Comparison of ENCODE assay signal across 1 cellular context in the genomic region with DNA sequence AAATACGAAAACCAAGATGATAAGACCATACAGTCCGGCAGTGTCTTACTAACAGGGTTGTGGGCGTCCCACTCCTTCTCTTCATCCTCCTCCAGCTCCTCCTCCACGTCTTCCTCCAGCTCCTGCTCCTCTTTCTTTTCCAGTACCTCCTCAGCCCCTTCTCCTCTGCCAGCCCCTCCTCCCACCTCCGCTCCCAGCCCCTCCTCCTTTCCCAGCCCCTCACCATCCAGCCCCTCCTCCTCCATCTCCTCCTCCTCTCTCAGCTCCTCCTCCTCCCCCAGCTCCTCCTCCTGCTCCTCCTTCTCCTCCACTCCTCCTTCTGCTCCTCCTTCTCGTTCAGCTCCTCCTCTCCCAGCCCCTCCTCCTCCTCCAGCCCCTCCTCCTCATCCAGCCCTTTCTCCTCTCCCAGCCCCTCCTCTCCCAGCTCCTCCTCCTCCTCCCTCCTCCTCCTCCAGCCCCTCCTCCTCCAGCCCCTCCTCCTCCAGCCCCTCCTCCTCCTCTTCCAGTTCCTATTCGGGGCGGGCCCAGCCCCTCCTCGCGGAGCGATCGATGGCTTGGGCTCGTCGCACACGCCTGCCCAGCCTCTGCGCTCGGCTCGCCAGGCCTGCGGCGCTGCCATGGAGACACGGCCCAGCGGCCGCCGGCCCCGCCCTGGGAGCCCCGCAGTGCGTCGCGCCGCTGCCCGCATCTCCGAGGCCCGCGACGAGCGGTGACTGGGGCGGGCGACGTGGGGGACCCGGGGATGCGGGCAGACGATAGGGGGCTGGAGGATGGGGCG.
TF ChIP-seq lines count a peak whose summit lies in the region.

A gene with protein sequence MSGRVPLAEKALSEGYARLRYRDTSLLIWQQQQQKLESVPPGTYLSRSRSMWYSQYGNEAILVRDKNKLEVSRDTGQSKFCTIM (plus strand): TSS at position 654 of the 778 bp plus-strand sequence. CDS start 1,267 bp downstream, outside the sequence.

TF ChIP-seq in HepG2, 621 proteins besides CTCF, POLR2A, EP300 and RAD21 (continued from another document and continues in another):
- TF ChIP-seq ISL2 (CRISPR knock-in tag; IDR thresholded peaks at IDR 0.05) = no peak; the same call in 1 of the 2 replicates
- TF ChIP-seq ZMYM2 (CRISPR knock-in tag; IDR thresholded peaks at IDR 0.05) = no peak
- 0 out of 2 replicates have a peak, but pooled peaks have one; percentile 18 for TF ChIP-seq ZNF777 (CRISPR knock-in tag; IDR thresholded peaks at IDR 0.05)
- no peak for TF ChIP-seq DR1 (CRISPR knock-in tag; IDR thresholded peaks at IDR 0.05)
- TF ChIP-seq ZNF17 (CRISPR knock-in tag; IDR thresholded peaks at IDR 0.05) = no peak
- TF ChIP-seq, protein P1, sequence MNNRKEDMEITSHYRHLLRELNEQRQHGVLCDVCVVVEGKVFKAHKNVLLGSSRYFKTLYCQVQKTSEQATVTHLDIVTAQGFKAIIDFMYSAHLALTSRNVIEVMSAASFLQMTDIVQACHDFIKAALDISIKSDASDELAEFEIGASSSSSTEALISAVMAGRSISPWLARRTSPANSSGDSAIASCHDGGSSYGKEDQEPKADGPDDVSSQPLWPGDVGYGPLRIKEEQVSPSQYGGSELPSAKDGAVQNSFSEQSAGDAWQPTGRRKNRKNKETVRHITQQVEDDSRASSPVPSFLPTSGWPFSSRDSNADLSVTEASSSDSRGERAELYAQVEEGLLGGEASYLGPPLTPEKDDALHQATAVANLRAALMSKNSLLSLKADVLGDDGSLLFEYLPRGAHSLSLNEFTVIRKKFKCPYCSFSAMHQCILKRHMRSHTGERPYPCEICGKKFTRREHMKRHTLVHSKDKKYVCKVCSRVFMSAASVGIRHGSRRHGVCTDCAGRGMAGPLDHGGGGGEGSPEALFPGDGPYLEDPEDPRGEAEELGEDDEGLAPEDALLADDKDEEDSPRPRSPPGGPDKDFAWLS (CRISPR knock-in tag; IDR thresholded peaks at IDR 0.05; ENCODE audit: borderline replicate concordance) = 0 out of 2 replicates have a peak, but pooled peaks have one; percentile 40
- TF ChIP-seq HOXA7 (CRISPR knock-in tag; IDR thresholded peaks at IDR 0.05) = no peak
- TF ChIP-seq HNF4A (CRISPR knock-in tag; IDR thresholded peaks at IDR 0.05) = no peak
- TF ChIP-seq, protein P2, sequence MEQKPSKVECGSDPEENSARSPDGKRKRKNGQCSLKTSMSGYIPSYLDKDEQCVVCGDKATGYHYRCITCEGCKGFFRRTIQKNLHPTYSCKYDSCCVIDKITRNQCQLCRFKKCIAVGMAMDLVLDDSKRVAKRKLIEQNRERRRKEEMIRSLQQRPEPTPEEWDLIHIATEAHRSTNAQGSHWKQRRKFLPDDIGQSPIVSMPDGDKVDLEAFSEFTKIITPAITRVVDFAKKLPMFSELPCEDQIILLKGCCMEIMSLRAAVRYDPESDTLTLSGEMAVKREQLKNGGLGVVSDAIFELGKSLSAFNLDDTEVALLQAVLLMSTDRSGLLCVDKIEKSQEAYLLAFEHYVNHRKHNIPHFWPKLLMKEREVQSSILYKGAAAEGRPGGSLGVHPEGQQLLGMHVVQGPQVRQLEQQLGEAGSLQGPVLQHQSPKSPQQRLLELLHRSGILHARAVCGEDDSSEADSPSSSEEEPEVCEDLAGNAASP (CRISPR knock-in tag; IDR thresholded peaks at IDR 0.05; ENCODE audit: borderline replicate concordance) = 0 out of 2 replicates have a peak, but pooled peaks have one; percentile 16
- TF ChIP-seq, protein P3, sequence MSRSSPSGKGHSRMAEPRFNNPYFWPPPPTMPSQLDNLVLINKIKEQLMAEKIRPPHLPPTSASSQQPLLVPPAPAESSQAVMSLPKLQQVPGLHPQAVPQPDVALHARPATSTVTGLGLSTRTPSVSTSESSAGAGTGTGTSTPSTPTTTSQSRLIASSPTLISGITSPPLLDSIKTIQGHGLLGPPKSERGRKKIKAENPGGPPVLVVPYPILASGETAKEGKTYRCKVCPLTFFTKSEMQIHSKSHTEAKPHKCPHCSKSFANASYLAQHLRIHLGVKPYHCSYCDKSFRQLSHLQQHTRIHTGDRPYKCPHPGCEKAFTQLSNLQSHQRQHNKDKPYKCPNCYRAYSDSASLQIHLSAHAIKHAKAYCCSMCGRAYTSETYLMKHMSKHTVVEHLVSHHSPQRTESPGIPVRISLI (CRISPR knock-in tag; IDR thresholded peaks at IDR 0.05; ENCODE audit: borderline replicate concordance) = no peak
- TF ChIP-seq TBL1XR1 (IDR thresholded peaks at IDR 0.05; ENCODE audit: borderline replicate concordance, low read length, partially characterized antibody) = peak; percentile 20
- TF ChIP-seq ZNF678 (CRISPR knock-in tag; IDR thresholded peaks at IDR 0.05) = no peak
- no peak for TF ChIP-seq EEA1 (CRISPR knock-in tag; IDR thresholded peaks at IDR 0.05; ENCODE audit: borderline replicate concordance)
- no peak for TF ChIP-seq AKAP8 (CRISPR knock-in tag; IDR thresholded peaks at IDR 0.05)
- no peak for TF ChIP-seq PCBP1 (IDR thresholded peaks at IDR 0.05; ENCODE audit: borderline replicate concordance, low read depth, low read length)
- TF ChIP-seq NBN (conservative IDR thresholded peaks at IDR 0.05) = no peak
- TF ChIP-seq RFX5 (IDR thresholded peaks at IDR 0.05; ENCODE audit: low read depth, low read length) = no peak
- TF ChIP-seq, protein P4, sequence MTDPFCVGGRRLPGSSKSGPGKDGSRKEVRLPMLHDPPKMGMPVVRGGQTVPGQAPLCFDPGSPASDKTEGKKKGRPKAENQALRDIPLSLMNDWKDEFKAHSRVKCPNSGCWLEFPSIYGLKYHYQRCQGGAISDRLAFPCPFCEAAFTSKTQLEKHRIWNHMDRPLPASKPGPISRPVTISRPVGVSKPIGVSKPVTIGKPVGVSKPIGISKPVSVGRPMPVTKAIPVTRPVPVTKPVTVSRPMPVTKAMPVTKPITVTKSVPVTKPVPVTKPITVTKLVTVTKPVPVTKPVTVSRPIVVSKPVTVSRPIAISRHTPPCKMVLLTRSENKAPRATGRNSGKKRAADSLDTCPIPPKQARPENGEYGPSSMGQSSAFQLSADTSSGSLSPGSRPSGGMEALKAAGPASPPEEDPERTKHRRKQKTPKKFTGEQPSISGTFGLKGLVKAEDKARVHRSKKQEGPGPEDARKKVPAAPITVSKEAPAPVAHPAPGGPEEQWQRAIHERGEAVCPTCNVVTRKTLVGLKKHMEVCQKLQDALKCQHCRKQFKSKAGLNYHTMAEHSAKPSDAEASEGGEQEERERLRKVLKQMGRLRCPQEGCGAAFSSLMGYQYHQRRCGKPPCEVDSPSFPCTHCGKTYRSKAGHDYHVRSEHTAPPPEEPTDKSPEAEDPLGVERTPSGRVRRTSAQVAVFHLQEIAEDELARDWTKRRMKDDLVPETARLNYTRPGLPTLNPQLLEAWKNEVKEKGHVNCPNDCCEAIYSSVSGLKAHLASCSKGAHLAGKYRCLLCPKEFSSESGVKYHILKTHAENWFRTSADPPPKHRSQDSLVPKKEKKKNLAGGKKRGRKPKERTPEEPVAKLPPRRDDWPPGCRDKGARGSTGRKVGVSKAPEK (CRISPR knock-in tag; IDR thresholded peaks at IDR 0.05; ENCODE audit: borderline replicate concordance) = no peak
- no peak for TF ChIP-seq ZNF383 (CRISPR knock-in tag; IDR thresholded peaks at IDR 0.05; ENCODE audit: borderline replicate concordance)
- no peak for TF ChIP-seq ZNF878 (CRISPR knock-in tag; IDR thresholded peaks at IDR 0.05)
- TF ChIP-seq SOX13 (IDR thresholded peaks at IDR 0.05) = no peak
- no peak for TF ChIP-seq SOX13 (CRISPR knock-in tag; conservative IDR thresholded peaks at IDR 0.05 in 1 of 2, IDR thresholded peaks at IDR 0.05 in 1 of 2)
- no peak for TF ChIP-seq ZFP36 (IDR thresholded peaks at IDR 0.05; ENCODE audit: borderline replicate concordance, low read depth, low read length, partially characterized antibody)
- TF ChIP-seq ZNF670 (CRISPR knock-in tag; IDR thresholded peaks at IDR 0.05; ENCODE audit: borderline replicate concordance) = no peak
- no peak for TF ChIP-seq TIGD3 (CRISPR knock-in tag; IDR thresholded peaks at IDR 0.05; ENCODE audit: borderline replicate concordance)
- TF ChIP-seq TARDBP (CRISPR knock-in tag; IDR thresholded peaks at IDR 0.05) = peak; percentile 79; the same call in 1 of the 2 replicates
- TF ChIP-seq NFKB2 (CRISPR knock-in tag; IDR thresholded peaks at IDR 0.05; ENCODE audit: borderline replicate concordance) = no peak
- no peak for TF ChIP-seq SSRP1 (CRISPR knock-in tag; IDR thresholded peaks at IDR 0.05)
- no peak for TF ChIP-seq ATF3 (CRISPR knock-in tag; IDR thresholded peaks at IDR 0.05)
- TF ChIP-seq, protein P5, sequence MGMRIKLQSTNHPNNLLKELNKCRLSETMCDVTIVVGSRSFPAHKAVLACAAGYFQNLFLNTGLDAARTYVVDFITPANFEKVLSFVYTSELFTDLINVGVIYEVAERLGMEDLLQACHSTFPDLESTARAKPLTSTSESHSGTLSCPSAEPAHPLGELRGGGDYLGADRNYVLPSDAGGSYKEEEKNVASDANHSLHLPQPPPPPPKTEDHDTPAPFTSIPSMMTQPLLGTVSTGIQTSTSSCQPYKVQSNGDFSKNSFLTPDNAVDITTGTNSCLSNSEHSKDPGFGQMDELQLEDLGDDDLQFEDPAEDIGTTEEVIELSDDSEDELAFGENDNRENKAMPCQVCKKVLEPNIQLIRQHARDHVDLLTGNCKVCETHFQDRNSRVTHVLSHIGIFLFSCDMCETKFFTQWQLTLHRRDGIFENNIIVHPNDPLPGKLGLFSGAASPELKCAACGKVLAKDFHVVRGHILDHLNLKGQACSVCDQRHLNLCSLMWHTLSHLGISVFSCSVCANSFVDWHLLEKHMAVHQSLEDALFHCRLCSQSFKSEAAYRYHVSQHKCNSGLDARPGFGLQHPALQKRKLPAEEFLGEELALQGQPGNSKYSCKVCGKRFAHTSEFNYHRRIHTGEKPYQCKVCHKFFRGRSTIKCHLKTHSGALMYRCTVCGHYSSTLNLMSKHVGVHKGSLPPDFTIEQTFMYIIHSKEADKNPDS (CRISPR knock-in tag; IDR thresholded peaks at IDR 0.05) = no peak
- TF ChIP-seq SP1 (IDR thresholded peaks at IDR 0.05) = no peak
- peak; percentile 91 for TF ChIP-seq SP1 (CRISPR knock-in tag; IDR thresholded peaks at IDR 0.05)
- no peak for TF ChIP-seq DDIT3 (CRISPR knock-in tag; IDR thresholded peaks at IDR 0.05)
- TF ChIP-seq, protein P6, sequence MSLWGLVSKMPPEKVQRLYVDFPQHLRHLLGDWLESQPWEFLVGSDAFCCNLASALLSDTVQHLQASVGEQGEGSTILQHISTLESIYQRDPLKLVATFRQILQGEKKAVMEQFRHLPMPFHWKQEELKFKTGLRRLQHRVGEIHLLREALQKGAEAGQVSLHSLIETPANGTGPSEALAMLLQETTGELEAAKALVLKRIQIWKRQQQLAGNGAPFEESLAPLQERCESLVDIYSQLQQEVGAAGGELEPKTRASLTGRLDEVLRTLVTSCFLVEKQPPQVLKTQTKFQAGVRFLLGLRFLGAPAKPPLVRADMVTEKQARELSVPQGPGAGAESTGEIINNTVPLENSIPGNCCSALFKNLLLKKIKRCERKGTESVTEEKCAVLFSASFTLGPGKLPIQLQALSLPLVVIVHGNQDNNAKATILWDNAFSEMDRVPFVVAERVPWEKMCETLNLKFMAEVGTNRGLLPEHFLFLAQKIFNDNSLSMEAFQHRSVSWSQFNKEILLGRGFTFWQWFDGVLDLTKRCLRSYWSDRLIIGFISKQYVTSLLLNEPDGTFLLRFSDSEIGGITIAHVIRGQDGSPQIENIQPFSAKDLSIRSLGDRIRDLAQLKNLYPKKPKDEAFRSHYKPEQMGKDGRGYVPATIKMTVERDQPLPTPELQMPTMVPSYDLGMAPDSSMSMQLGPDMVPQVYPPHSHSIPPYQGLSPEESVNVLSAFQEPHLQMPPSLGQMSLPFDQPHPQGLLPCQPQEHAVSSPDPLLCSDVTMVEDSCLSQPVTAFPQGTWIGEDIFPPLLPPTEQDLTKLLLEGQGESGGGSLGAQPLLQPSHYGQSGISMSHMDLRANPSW (CRISPR knock-in tag; IDR thresholded peaks at IDR 0.05; ENCODE audit: borderline replicate concordance) = no peak
- TF ChIP-seq ZNF891 (CRISPR knock-in tag; IDR thresholded peaks at IDR 0.05) = no peak
- no peak for TF ChIP-seq ZNF749 (CRISPR knock-in tag; IDR thresholded peaks at IDR 0.05; ENCODE audit: borderline replicate concordance)
- TF ChIP-seq GATAD1 (CRISPR knock-in tag; IDR thresholded peaks at IDR 0.05) = peak; percentile 70; the same call in 1 of the 2 replicates
- TF ChIP-seq SRSF4 (IDR thresholded peaks at IDR 0.05; ENCODE audit: low read depth, low read length, poor library complexity, severe bottlenecking) = no peak
- no peak for TF ChIP-seq RFXAP (CRISPR knock-in tag; IDR thresholded peaks at IDR 0.05; ENCODE audit: borderline replicate concordance)
- no peak for TF ChIP-seq ZNF713 (CRISPR knock-in tag; IDR thresholded peaks at IDR 0.05)
- TF ChIP-seq ZNF276 (CRISPR knock-in tag; IDR thresholded peaks at IDR 0.05; ENCODE audit: low read depth) = no peak
